ENCODE assay signal across 18 cellular contexts in the genomic region with DNA sequence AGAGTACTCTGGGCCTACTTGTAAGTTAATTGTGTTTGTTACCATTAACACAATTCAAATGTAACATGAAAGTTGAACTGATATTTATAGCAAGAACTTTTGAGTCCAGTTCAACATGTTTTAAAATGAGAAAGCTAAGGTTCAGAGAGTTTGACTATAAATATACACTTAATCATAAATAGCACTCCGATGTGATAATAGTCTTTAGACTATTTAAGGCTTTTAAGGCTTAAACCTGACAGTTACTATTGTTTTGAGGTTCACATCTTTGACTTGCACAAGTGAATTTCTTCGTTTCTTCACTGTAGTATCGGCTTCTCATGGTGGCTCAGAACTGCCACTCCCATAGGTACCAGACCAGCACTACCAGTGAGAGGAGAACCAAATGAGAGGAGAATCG. TPM values are rescaled to one million over a fixed set of nuclear protein-coding genes. Genes with fewer than 3 reads are reported as not detected.
"Had no signal": no experiment of that assay in that cellular context is flagged by ENCODE, and none has a peak within 500 bp of the region (broad histone marks: within the 10 kb centered on the region; RNA-seq: fewer than 3 reads in every experiment).

No MANE protein-coding gene starts in this region.

- H3K27ac ChIP-seq: ascending aorta, skin epidermis, suprapubic skin, upper lobe of right lung had no signal

- H3K9me3 ChIP-seq: ascending aorta, suprapubic skin, upper lobe of right lung had no signal

- H3K4me1 Mint-ChIP-seq: activated T-helper 17 cell treated with anti-CD3 and anti-CD28 coated beads, Interleukin-2, amount 50 U/mL, for 72 hours had no signal

- H3K27me3 ChIP-seq: ascending aorta, dorsolateral prefrontal cortex, suprapubic skin, upper lobe of right lung had no signal

- H3K27ac Mint-ChIP-seq: activated naive CD8-positive, alpha-beta T cell treated with anti-CD3 and anti-CD28 coated beads, Interleukin-2, amount 50 U/mL, for 24 hours; activated T-helper 17 cell treated with anti-CD3 and anti-CD28 coated beads, Interleukin-2, amount 50 U/mL, for 72 hours had no signal

- ATAC-seq: activated naive CD8-positive, alpha-beta T cell treated with anti-CD3 and anti-CD28 coated beads, Interleukin-2, amount 50 U/mL, for 24 hours; activated T-helper 17 cell treated with anti-CD3 and anti-CD28 coated beads, Interleukin-2, amount 50 U/mL, for 72 hours had no signal

- FAIRE-seq: bronchial epithelial cell had no signal

- H3K9me3 Mint-ChIP-seq: activated naive CD8-positive, alpha-beta T cell treated with anti-CD3 and anti-CD28 coated beads, Interleukin-2, amount 50 U/mL, for 24 hours; activated T-helper 17 cell treated with anti-CD3 and anti-CD28 coated beads, Interleukin-2, amount 50 U/mL, for 72 hours had no signal

- H3K27me3 Mint-ChIP-seq: activated naive CD8-positive, alpha-beta T cell treated with anti-CD3 and anti-CD28 coated beads, Interleukin-2, amount 50 U/mL, for 24 hours; activated T-helper 17 cell treated with anti-CD3 and anti-CD28 coated beads, Interleukin-2, amount 50 U/mL, for 72 hours had no signal

- H3K36me3 ChIP-seq: ascending aorta, suprapubic skin, upper lobe of right lung had no signal

- H3K4me3 Mint-ChIP-seq: activated naive CD8-positive, alpha-beta T cell treated with anti-CD3 and anti-CD28 coated beads, Interleukin-2, amount 50 U/mL, for 24 hours; activated T-helper 17 cell treated with anti-CD3 and anti-CD28 coated beads, Interleukin-2, amount 50 U/mL, for 72 hours had no signal

- DNase-seq: activated CD4-positive, alpha-beta T cell treated with anti-CD3 and anti-CD28 coated beads, Interleukin-2, amount 50 U/mL, for 4 hours; activated CD4-positive, CD25-positive, alpha-beta regulatory T cell treated with anti-CD3 and anti-CD28 coated beads, Interleukin-2, amount 50 U/mL, for 72 hours; activated naive CD4-positive, alpha-beta T cell treated with Interleukin-2 at 50 U/mL for 16 hours; activated naive CD8-positive, alpha-beta T cell treated with anti-CD3 and anti-CD28 coated beads, Interleukin-2, amount 50 U/mL, for 24 hours; activated T-cell treated with anti-CD3 and anti-CD28 coated beads for 4 hours; erythroblast; islet precursor cell; stimulated activated CD4-positive, alpha-beta T cell treated with anti-CD3 and anti-CD28 coated beads, Interleukin-15, amount 100 ng/mL, for 24 hours; stimulated activated CD4-positive, alpha-beta T cell treated with anti-CD3 and anti-CD28 coated beads, Interleukin-4, amount 100 ng/mL, for 1 hour; stimulated activated naive CD8-positive, alpha-beta T cell treated with anti-CD3 and anti-CD28 coated beads, Interleukin-15, Interleukin-2, amounts not matched to agents 100 U/mL and 50 U/mL, for 24 hours; T-helper 9 cell; upper lobe of right lung had no signal

- H3K4me3 ChIP-seq: ascending aorta, dorsolateral prefrontal cortex, skin epidermis, suprapubic skin, upper lobe of right lung had no signal

RNA-seq across cellular contexts. Expression of gene ZNF608, which starts 42.4 kb away (rescaled TPM):
- total RNA-seq: activated T-helper 17 cell treated with anti-CD3 and anti-CD28 coated beads, Interleukin-2, amount 50 U/mL, for 72 hours had no signal
